26 cellular contexts compared by ENCODE assay signal in the genomic region with DNA sequence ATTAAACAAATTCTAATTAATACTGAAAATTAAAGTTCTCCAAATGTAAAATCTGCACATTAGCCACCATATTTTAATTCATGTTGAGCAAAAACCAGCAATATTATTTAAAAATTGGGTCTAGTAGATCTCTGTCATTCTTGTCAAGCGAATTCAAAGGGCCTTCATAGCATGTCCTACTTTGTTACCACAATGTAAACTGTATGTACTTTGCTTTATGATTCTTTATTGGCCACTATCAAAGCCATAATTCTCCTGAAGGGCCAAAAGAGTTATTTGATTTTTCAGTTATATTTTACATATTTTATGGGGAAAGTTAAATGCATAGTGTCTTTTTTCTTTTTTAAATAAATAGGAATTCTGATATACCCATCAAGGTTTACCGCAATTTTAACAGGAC.
"Had no signal": no experiment of that assay in that cellular context is flagged by ENCODE, and none has a peak within 500 bp of the region (broad histone marks: within the 10 kb centered on the region; RNA-seq: fewer than 3 reads in every experiment).

No MANE protein-coding gene starts in this region.

- H3K4me3 ChIP-seq: stomach, suprapubic skin, testis, thoracic aorta, thyroid gland, tibial artery, tibial nerve, transverse colon, upper lobe of left lung, upper lobe of right lung, uterus, vagina had no signal

- H3K36me3 ChIP-seq: thoracic aorta, thyroid gland, upper lobe of left lung, upper lobe of right lung, uterus, vagina had no signal

- H3K9me3 ChIP-seq: testis, thyroid gland, uterus, vagina had no signal

- H3K27me3 ChIP-seq: stomach, suprapubic skin, testis, thyroid gland, tibial artery, tibial nerve, transverse colon, upper lobe of left lung, upper lobe of right lung, uterus, vagina had no signal

- H3K27ac ChIP-seq: stomach, suprapubic skin, testis, thoracic aorta, thyroid gland, tibial artery, tibial nerve, transverse colon, upper lobe of left lung, upper lobe of right lung, uterus, vagina had no signal

- ATAC-seq: stimulated activated effector memory CD8-positive, alpha-beta T cell treated with anti-CD3 and anti-CD28 coated beads, Interleukin-12 subunit alpha, Interleukin-12 subunit beta, amount 100 ng/mL, for 72 hours; stimulated activated memory B cell treated with anti-CD40 and anti-IgM and Interleukin-4, amounts not matched to agents 10 μg/mL and 1 μg/mL and 100 μg/mL, for 72 hours; stimulated activated naive B cell treated with anti-CD40 and anti-IgM and Interleukin-4, amounts not matched to agents 10 μg/mL and 1 μg/mL and 100 μg/mL, for 72 hours; stimulated activated naive CD8-positive, alpha-beta T cell treated with anti-CD3 and anti-CD28 coated beads, Interleukin-15, amount 100 ng/mL, for 72 hours; stimulated activated naive CD8-positive, alpha-beta T cell treated with anti-CD3 and anti-CD28 coated beads, Interleukin-15, Interleukin-2, amounts not matched to agents 100 U/mL and 50 U/mL, for 24 hours; upper lobe of right lung had no signal

- H3K4me1 ChIP-seq: stomach, suprapubic skin, testis, thyroid gland, tibial artery, tibial nerve, upper lobe of left lung, upper lobe of right lung, uterus, vagina had no signal

- FAIRE-seq: urothelium cell line had no signal

- DNase-seq: stimulated activated CD4-positive, alpha-beta T cell treated with anti-CD3 and anti-CD28 coated beads, Interleukin-2, amount 100 ng/mL, for 48 hours; stimulated activated CD4-positive, alpha-beta T cell treated with anti-CD3 and anti-CD28 coated beads, Interleukin-4, amount 100 ng/mL, for 1 hour; stimulated activated CD4-positive, alpha-beta T cell treated with anti-CD3 and anti-CD28 coated beads, Interleukin-4, amount 100 ng/mL, for 24 hours; stimulated activated CD4-positive, alpha-beta T cell treated with anti-CD3 and anti-CD28 coated beads, Interleukin-4, amount 100 ng/mL, for 4 hours; stimulated activated CD8-positive, alpha-beta memory T cell treated with anti-CD3 and anti-CD28 coated beads, Interleukin-4, amount 100 ng/mL, for 48 hours; stimulated activated naive B cell treated with anti-CD40 and anti-IgM and Interleukin-4, amounts not matched to agents 10 μg/mL and 1 μg/mL and 100 μg/mL, for 72 hours; stimulated activated naive CD4-positive, alpha-beta T cell; stimulated activated naive CD8-positive, alpha-beta T cell treated with anti-CD3 and anti-CD28 coated beads, Interleukin-15, amount 100 ng/mL, for 72 hours; stimulated activated naive CD8-positive, alpha-beta T cell treated with anti-CD3 and anti-CD28 coated beads, Interleukin-15, Interleukin-2, amounts not matched to agents 100 U/mL and 50 U/mL, for 24 hours; stomach; substantia nigra; testis; thyroid gland; tibial artery; transverse colon; trophoblast cell; upper lobe of left lung; upper lobe of right lung; uterus had no signal
